1 cellular context compared by ENCODE assay signal in genomic region chr18:78776151-78776550, GRCh38.
TF ChIP-seq lines count a peak whose summit lies in the region.

No MANE protein-coding gene starts in this region.

TF ChIP-seq in H1, 55 proteins besides CTCF, POLR2A, EP300 and RAD21 (continued from another document):
- TF ChIP-seq CHD7 (IDR thresholded peaks at IDR 0.05; ENCODE audit: insufficient replicate concordance, low read length) (no peak), KDM1A (IDR thresholded peaks at IDR 0.05; ENCODE audit: borderline replicate concordance, low read length) (no peak), CHD1 (IDR thresholded peaks at IDR 0.05; ENCODE audit: low read depth, low read length) (no peak), TBP (IDR thresholded peaks at IDR 0.05; ENCODE audit: low read depth, low read length) (no peak), PHF8 (conservative IDR thresholded peaks at IDR 0.05; ENCODE audit: low read depth, low read length) (no peak), SP2 (IDR thresholded peaks at IDR 0.05; ENCODE audit: low read length) (no peak), GTF2F1 (IDR thresholded peaks at IDR 0.05; ENCODE audit: borderline replicate concordance, low read depth, low read length) (no peak), POU5F1 (IDR thresholded peaks at IDR 0.05; ENCODE audit: low read depth, low read length) (no peak)
